ENCODE assay signal across 1 cellular context in the genomic region with DNA sequence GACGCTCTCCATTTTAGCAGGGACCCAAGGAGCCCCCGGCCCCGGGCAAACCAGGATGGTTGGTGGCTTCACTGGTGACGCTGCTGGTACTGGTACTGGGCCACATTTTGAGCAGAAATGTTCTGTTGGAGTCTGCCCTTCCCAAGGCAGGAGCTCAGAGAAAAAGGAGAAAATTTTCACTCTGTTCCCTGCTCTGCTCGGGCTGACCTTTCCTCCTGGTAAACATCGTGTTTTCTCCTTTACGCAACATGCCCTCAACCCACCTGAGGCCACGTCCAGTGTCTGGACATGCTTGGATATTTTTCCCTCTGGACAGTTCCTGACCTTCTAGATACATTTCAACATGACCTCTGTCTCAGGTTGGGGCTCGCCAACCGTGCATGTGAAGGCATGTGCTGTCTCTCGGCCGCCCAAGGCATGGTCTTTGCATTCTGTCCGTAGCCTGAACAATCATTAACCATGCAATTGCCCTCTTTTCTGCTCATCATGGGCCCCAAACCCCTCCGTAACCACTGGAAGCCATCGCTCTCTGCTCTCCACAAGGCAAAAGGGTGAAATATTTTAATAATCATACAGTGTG.
TF ChIP-seq lines count a peak whose summit lies in the region.

No MANE protein-coding gene starts in this region.

TF ChIP-seq in HepG2, 621 proteins besides CTCF, POLR2A, EP300 and RAD21 (continued from another document and continues in another):
- peak; percentile 92 for TF ChIP-seq MLXIP (CRISPR knock-in tag; IDR thresholded peaks at IDR 0.05; ENCODE audit: borderline replicate concordance)
- TF ChIP-seq, protein P1, sequence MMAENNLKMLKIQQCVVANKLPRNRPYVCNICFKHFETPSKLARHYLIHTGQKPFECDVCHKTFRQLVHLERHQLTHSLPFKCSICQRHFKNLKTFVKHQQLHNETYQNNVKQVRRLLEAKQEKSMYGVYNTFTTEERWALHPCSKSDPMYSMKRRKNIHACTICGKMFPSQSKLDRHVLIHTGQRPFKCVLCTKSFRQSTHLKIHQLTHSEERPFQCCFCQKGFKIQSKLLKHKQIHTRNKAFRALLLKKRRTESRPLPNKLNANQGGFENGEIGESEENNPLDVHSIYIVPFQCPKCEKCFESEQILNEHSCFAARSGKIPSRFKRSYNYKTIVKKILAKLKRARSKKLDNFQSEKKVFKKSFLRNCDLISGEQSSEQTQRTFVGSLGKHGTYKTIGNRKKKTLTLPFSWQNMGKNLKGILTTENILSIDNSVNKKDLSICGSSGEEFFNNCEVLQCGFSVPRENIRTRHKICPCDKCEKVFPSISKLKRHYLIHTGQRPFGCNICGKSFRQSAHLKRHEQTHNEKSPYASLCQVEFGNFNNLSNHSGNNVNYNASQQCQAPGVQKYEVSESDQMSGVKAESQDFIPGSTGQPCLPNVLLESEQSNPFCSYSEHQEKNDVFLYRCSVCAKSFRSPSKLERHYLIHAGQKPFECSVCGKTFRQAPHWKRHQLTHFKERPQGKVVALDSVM (CRISPR knock-in tag; IDR thresholded peaks at IDR 0.05) = peak; percentile 84
- TF ChIP-seq ZMYM3 (CRISPR knock-in tag; IDR thresholded peaks at IDR 0.05) = peak; percentile 96
- TF ChIP-seq HNRNPLL (IDR thresholded peaks at IDR 0.05; ENCODE audit: low read depth, low read length, poor library complexity, severe bottlenecking) = no peak
- TF ChIP-seq, protein P2, sequence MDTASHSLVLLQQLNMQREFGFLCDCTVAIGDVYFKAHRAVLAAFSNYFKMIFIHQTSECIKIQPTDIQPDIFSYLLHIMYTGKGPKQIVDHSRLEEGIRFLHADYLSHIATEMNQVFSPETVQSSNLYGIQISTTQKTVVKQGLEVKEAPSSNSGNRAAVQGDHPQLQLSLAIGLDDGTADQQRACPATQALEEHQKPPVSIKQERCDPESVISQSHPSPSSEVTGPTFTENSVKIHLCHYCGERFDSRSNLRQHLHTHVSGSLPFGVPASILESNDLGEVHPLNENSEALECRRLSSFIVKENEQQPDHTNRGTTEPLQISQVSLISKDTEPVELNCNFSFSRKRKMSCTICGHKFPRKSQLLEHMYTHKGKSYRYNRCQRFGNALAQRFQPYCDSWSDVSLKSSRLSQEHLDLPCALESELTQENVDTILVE (CRISPR knock-in tag; IDR thresholded peaks at IDR 0.05) = peak; percentile 85
- TF ChIP-seq HOXD1 (CRISPR knock-in tag; IDR thresholded peaks at IDR 0.05) = peak; percentile 93
- TF ChIP-seq ARID5B (CRISPR knock-in tag; IDR thresholded peaks at IDR 0.05) = peak; percentile 99
- TF ChIP-seq, protein P3, sequence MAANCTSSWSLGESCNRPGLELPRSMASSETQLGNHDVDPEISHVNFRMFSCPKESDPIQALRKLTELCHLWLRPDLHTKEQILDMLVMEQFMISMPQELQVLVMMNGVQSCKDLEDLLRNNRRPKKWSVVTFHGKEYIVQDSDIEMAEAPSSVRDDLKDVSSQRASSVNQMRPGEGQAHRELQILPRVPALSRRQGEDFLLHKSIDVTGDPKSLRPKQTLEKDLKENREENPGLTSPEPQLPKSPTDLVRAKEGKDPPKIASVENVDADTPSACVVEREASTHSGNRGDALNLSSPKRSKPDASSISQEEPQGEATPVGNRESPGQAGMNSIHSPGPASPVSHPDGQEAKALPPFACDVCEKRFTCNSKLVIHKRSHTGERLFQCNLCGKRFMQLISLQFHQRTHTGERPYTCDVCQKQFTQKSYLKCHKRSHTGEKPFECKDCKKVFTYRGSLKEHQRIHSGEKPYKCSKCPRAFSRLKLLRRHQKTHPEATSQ (CRISPR knock-in tag; IDR thresholded peaks at IDR 0.05; ENCODE audit: borderline replicate concordance) = 0 out of 2 replicates have a peak, but pooled peaks have one; percentile 44
- peak; percentile 56 for TF ChIP-seq ZBTB3 (CRISPR knock-in tag; IDR thresholded peaks at IDR 0.05; ENCODE audit: borderline replicate concordance, low read depth)
- TF ChIP-seq ZNF121 (CRISPR knock-in tag; IDR thresholded peaks at IDR 0.05) = peak; percentile 68
- no peak for TF ChIP-seq PLRG1 (conservative IDR thresholded peaks at IDR 0.05)
- TF ChIP-seq ZNF276 (CRISPR knock-in tag; IDR thresholded peaks at IDR 0.05; ENCODE audit: low read depth) = peak; percentile 83
- peak; percentile 86; the same call in 1 of the 2 replicates for TF ChIP-seq ZNF253 (CRISPR knock-in tag; IDR thresholded peaks at IDR 0.05; ENCODE audit: borderline replicate concordance)
- peak; percentile 93 for TF ChIP-seq YEATS4 (CRISPR knock-in tag; IDR thresholded peaks at IDR 0.05; ENCODE audit: borderline replicate concordance)
- TF ChIP-seq ZNF776 (CRISPR knock-in tag; IDR thresholded peaks at IDR 0.05) = no peak
- TF ChIP-seq, protein P4, sequence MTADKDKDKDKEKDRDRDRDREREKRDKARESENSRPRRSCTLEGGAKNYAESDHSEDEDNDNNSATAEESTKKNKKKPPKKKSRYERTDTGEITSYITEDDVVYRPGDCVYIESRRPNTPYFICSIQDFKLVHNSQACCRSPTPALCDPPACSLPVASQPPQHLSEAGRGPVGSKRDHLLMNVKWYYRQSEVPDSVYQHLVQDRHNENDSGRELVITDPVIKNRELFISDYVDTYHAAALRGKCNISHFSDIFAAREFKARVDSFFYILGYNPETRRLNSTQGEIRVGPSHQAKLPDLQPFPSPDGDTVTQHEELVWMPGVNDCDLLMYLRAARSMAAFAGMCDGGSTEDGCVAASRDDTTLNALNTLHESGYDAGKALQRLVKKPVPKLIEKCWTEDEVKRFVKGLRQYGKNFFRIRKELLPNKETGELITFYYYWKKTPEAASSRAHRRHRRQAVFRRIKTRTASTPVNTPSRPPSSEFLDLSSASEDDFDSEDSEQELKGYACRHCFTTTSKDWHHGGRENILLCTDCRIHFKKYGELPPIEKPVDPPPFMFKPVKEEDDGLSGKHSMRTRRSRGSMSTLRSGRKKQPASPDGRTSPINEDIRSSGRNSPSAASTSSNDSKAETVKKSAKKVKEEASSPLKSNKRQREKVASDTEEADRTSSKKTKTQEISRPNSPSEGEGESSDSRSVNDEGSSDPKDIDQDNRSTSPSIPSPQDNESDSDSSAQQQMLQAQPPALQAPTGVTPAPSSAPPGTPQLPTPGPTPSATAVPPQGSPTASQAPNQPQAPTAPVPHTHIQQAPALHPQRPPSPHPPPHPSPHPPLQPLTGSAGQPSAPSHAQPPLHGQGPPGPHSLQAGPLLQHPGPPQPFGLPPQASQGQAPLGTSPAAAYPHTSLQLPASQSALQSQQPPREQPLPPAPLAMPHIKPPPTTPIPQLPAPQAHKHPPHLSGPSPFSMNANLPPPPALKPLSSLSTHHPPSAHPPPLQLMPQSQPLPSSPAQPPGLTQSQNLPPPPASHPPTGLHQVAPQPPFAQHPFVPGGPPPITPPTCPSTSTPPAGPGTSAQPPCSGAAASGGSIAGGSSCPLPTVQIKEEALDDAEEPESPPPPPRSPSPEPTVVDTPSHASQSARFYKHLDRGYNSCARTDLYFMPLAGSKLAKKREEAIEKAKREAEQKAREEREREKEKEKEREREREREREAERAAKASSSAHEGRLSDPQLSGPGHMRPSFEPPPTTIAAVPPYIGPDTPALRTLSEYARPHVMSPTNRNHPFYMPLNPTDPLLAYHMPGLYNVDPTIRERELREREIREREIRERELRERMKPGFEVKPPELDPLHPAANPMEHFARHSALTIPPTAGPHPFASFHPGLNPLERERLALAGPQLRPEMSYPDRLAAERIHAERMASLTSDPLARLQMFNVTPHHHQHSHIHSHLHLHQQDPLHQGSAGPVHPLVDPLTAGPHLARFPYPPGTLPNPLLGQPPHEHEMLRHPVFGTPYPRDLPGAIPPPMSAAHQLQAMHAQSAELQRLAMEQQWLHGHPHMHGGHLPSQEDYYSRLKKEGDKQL (CRISPR knock-in tag; IDR thresholded peaks at IDR 0.05; ENCODE audit: low read depth) = peak; percentile 95
- no peak for TF ChIP-seq ZNF235 (CRISPR knock-in tag; IDR thresholded peaks at IDR 0.05; ENCODE audit: borderline replicate concordance)
- peak; percentile 72; the same call in 1 of the 2 replicates for TF ChIP-seq SRY (CRISPR knock-in tag; IDR thresholded peaks at IDR 0.05)
- TF ChIP-seq, protein P5, sequence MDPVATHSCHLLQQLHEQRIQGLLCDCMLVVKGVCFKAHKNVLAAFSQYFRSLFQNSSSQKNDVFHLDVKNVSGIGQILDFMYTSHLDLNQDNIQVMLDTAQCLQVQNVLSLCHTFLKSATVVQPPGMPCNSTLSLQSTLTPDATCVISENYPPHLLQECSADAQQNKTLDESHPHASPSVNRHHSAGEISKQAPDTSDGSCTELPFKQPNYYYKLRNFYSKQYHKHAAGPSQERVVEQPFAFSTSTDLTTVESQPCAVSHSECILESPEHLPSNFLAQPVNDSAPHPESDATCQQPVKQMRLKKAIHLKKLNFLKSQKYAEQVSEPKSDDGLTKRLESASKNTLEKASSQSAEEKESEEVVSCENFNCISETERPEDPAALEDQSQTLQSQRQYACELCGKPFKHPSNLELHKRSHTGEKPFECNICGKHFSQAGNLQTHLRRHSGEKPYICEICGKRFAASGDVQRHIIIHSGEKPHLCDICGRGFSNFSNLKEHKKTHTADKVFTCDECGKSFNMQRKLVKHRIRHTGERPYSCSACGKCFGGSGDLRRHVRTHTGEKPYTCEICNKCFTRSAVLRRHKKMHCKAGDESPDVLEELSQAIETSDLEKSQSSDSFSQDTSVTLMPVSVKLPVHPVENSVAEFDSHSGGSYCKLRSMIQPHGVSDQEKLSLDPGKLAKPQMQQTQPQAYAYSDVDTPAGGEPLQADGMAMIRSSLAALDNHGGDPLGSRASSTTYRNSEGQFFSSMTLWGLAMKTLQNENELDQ (CRISPR knock-in tag; IDR thresholded peaks at IDR 0.05; ENCODE audit: borderline replicate concordance) = no peak
- TF ChIP-seq, protein P6, sequence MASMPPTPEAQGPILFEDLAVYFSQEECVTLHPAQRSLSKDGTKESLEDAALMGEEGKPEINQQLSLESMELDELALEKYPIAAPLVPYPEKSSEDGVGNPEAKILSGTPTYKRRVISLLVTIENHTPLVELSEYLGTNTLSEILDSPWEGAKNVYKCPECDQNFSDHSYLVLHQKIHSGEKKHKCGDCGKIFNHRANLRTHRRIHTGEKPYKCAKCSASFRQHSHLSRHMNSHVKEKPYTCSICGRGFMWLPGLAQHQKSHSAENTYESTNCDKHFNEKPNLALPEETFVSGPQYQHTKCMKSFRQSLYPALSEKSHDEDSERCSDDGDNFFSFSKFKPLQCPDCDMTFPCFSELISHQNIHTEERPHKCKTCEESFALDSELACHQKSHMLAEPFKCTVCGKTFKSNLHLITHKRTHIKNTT (CRISPR knock-in tag; IDR thresholded peaks at IDR 0.05) = no peak
- TF ChIP-seq, protein P7, sequence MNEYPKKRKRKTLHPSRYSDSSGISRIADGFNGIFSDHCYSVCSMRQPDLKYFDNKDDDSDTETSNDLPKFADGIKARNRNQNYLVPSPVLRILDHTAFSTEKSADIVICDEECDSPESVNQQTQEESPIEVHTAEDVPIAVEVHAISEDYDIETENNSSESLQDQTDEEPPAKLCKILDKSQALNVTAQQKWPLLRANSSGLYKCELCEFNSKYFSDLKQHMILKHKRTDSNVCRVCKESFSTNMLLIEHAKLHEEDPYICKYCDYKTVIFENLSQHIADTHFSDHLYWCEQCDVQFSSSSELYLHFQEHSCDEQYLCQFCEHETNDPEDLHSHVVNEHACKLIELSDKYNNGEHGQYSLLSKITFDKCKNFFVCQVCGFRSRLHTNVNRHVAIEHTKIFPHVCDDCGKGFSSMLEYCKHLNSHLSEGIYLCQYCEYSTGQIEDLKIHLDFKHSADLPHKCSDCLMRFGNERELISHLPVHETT (CRISPR knock-in tag; conservative IDR thresholded peaks at IDR 0.05) = peak; percentile 73; the same call in 1 of the 2 replicates
- TF ChIP-seq MTF2 (CRISPR knock-in tag; IDR thresholded peaks at IDR 0.05; ENCODE audit: borderline replicate concordance) = no peak
